31 cellular contexts compared by ENCODE assay signal in genomic region chr10:88586462-88586861, GRCh38. TPM values are rescaled to one million over a fixed set of nuclear protein-coding genes. Genes with fewer than 3 reads are reported as not detected.
"Had no signal": no experiment of that assay in that cellular context is flagged by ENCODE, and none has a peak within 500 bp of the region (broad histone marks: within the 10 kb centered on the region; RNA-seq: fewer than 3 reads in every experiment).

A gene with protein sequence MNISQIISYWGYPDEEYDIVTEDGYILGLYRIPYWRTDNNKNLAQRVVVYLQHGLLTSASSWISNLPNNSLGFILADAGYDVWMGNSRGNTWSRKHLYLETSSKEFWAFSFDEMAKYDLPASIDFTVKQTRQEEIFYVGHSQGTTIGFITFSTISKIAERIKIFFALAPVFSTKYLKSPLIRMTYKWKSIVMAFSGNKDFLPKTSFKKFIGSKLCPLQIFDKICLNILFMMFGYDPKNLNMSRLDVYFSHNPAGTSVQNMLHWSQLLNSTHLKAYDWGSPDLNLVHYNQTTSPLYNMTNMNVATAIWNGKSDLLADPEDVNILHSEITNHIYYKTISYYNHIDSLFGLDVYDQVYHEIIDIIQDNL (plus strand): TSS chr10:88586762. CDS start chr10:88590688, 3,926 bp downstream.

- DNase-seq: colonic mucosa; cortex of kidney; dermis blood vessel endothelial cell; dorsolateral prefrontal cortex; effector CD4-positive, alpha-beta T cell; effector memory CD4-positive, alpha-beta T cell; effector memory CD8-positive, alpha-beta T cell; endodermal cell; erythroblast; esophagus squamous epithelium; foreskin fibroblast; foreskin keratinocyte; foreskin melanocyte; gastrocnemius medialis; glutamatergic neuron; head of caudate nucleus; heart left ventricle; heart right ventricle had no signal

- ATAC-seq: effector memory CD8-positive, alpha-beta T cell; esophagus mucosa; foreskin keratinocyte; gastrocnemius medialis; gastroesophageal sphincter; heart left ventricle; heart right ventricle had no signal

- H3K27ac ChIP-seq: colonic mucosa, coronary artery, dorsolateral prefrontal cortex, epithelial cell of prostate, esophagus muscularis mucosa, esophagus squamous epithelium, foreskin keratinocyte, gastrocnemius medialis, gastroesophageal sphincter, heart left ventricle, heart right ventricle had no signal

- H3K4me3 Mint-ChIP-seq: dendritic cell treated with granulocyte-macrophage colony-stimulating factor and Interleukin-4, amounts not matched to agents 40 ng/mL and 50 ng/mL, for 4 days; effector memory CD8-positive, alpha-beta T cell; endodermal cell had no signal

- FAIRE-seq: colon, endometrium, endothelial cell of umbilical vein, frontal cortex had no signal

- H3K9me3 Mint-ChIP-seq: dendritic cell treated with granulocyte-macrophage colony-stimulating factor and Interleukin-4, amounts not matched to agents 40 ng/mL and 50 ng/mL, for 4 days; endodermal cell had no signal

- H3K4me1 Mint-ChIP-seq: endodermal cell had no signal

- H3K9me3 ChIP-seq: colonic mucosa, esophagus muscularis mucosa, esophagus squamous epithelium, gastrocnemius medialis, gastroesophageal sphincter, heart left ventricle, heart right ventricle had no signal

- H3K27me3 ChIP-seq: colonic mucosa, dorsolateral prefrontal cortex, esophagus muscularis mucosa, esophagus squamous epithelium, foreskin keratinocyte, gastrocnemius medialis, gastroesophageal sphincter, heart left ventricle had no signal

- H3K27ac Mint-ChIP-seq: dendritic cell treated with granulocyte-macrophage colony-stimulating factor and Interleukin-4, amounts not matched to agents 40 ng/mL and 50 ng/mL, for 4 days; effector memory CD8-positive, alpha-beta T cell; endodermal cell had no signal

- H3K27me3 Mint-ChIP-seq: dendritic cell treated with granulocyte-macrophage colony-stimulating factor and Interleukin-4, amounts not matched to agents 40 ng/mL and 50 ng/mL, for 4 days had no signal

RNA-seq across cellular contexts. Expression of the gene that starts here (rescaled TPM):
- total RNA-seq: dermis blood vessel endothelial cell, dermis microvascular lymphatic vessel endothelial cell, endodermal cell, epithelial cell of proximal tubule, foreskin keratinocyte, glomerular endothelial cell, heart left ventricle had no signal
